9 cellular contexts compared by ENCODE assay signal in the genomic region with DNA sequence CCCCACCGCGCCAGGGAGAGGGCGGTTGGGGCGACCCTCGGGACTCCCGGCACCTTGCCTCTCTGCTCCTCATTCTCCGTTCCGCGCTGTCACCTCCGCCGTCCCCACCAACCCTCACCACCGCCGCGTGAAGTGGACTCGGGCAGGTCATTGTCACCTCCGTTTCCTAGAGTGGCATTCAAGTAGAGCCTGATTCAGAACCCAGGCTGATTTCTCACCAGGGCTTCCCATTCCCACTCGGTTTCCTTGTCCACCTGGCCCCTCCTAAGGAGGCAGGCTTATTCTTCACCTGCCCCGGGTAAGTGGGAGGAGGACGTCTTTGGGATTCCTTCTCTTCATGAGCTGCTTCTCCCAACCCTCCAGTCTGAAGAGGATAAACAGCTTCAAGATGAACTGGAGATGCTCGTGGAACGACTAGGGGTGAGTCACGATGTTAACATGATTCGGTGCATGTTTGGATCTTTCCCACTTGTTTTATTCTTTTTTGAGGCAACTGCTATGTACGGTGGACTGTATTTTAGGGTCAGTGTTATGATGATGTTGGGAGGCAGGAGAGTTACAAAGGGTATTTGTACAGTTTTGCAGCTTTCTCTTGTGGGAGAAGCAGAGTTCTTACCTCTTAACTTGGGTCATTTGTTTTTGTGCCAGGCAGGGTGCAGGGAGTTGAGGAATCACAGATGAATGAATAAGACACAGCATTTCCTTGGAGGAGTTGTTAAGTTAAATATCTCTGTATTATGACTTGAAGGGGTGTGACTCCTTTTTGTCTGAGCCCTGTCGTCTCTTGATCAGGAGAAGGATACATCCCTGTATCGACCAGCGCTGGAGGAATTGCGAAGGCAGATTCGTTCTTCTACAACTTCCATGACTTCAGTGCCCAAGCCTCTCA. TPM values are rescaled to one million over a fixed set of nuclear protein-coding genes. Genes with fewer than 3 reads are reported as not detected.
DNase-seq lines count a peak whose midpoint lies in the region; ATAC-seq, FAIRE-seq and TF ChIP-seq lines count a peak whose summit lies in the region.
"Had no signal": no experiment of that assay in that cellular context is flagged by ENCODE, and none has a peak within 500 bp of the region (broad histone marks: within the 10 kb centered on the region; RNA-seq: fewer than 3 reads in every experiment).

No MANE protein-coding gene starts in this region.

- H3K36me3 ChIP-seq in ES-I3 (ENCODE audit: insufficient read depth, low read length) (peaks cover 38% of the 10 kb centered on the region), bronchial epithelial cell (ENCODE audit: control insufficient read depth, insufficient read depth, low read length) (peaks cover 29% of the 10 kb centered on the region)

- FAIRE-seq in bronchial epithelial cell (lab: Jason Lieb, UNC) = no peak

- H3K9ac ChIP-seq in ES-I3 (ENCODE audit: low read depth, low read length) = peak overlapping the region; percentile 90

- H3K27me3 ChIP-seq in bronchial epithelial cell (ENCODE audit: control insufficient read depth, insufficient read depth, low read length) = no peaks in the 10 kb centered on the region
- H3K27me3 ChIP-seq in mononuclear cell (ENCODE audit: insufficient read depth, low read length) = no peaks in the 10 kb centered on the region

- peaks cover 6% of the 10 kb centered on the region; the same call in 1 of the 2 replicates for H3K4me1 ChIP-seq in ES-I3 (ENCODE audit: insufficient read depth, low read length)
- peaks cover 21% of the 10 kb centered on the region for H3K4me1 ChIP-seq in mononuclear cell (ENCODE audit: insufficient read depth, low read length)

- H3K9me3 ChIP-seq in ES-I3 (ENCODE audit: control insufficient read depth, insufficient read depth, low read length) = no peaks in the 10 kb centered on the region
- no peaks in the 10 kb centered on the region for H3K9me3 ChIP-seq in mononuclear cell (ENCODE audit: low read depth, low read length)

- no peak for TF ChIP-seq CTCF in LNCaP clone FGC (IDR thresholded peaks at IDR 0.05; ENCODE audit: control insufficient read depth, extremely low read depth, insufficient read depth)
- no peak for TF ChIP-seq CTCF in bronchial epithelial cell (IDR thresholded peaks at IDR 0.05; ENCODE audit: insufficient read depth, low read length, severe bottlenecking)

- no peak for DNase-seq in LNCaP clone FGC (ENCODE audit: low read depth)
- DNase-seq in bronchial epithelial cell (ENCODE audit: low read depth) = peak; percentile 65
- no peak for DNase-seq in effector CD8-positive, alpha-beta T cell (lab: John Stamatoyannopoulos, UW)
- DNase-seq in activated effector memory CD4-positive, alpha-beta T cell treated with Interleukin-2 at 50 U/mL for 16 hours = no peak

- H3K4me3 ChIP-seq in LNCaP clone FGC (ENCODE audit: low read depth, low read length) (peak overlapping the region; percentile 97), bronchial epithelial cell (ENCODE audit: low read depth, low read length) (peak overlapping the region; percentile 81), mononuclear cell (ENCODE audit: low read length) (peak overlapping the region; percentile 70)

- ATAC-seq in GM19397 (IDR thresholded peaks at IDR 0.05; ENCODE audit: unreplicated experiment) (no peak), HG02973 (IDR thresholded peaks at IDR 0.05; ENCODE audit: unreplicated experiment) (no peak)

RNA-seq across cellular contexts. Expression of a gene that starts 0.7 kb away (rescaled TPM):
- total RNA-seq in bronchial epithelial cell (507 and 526 TPM in 2 replicates), mononuclear cell (119 TPM)

RNA-seq across cellular contexts. Expression of a gene that starts 14.7 kb away (rescaled TPM):
- total RNA-seq in bronchial epithelial cell (244 and 339 TPM in 2 replicates), mononuclear cell (114 TPM)

RNA-seq across cellular contexts. Expression of a gene that starts 23.9 kb away (rescaled TPM):
- total RNA-seq in bronchial epithelial cell (not detected in 2 replicates), mononuclear cell (not detected)
- total RNA-seq: activated CD8-positive, alpha-beta memory T cell treated with anti-CD3 and anti-CD28 coated beads for 36 hours had no signal

RNA-seq across cellular contexts. Expression of a gene that starts 37.7 kb away (rescaled TPM):
- total RNA-seq in bronchial epithelial cell (18.2 and 25.5 TPM in 2 replicates), mononuclear cell (5.7 TPM)

RNA-seq across cellular contexts. Expression of a gene that starts 38.4 kb away (rescaled TPM):
- not detected in 2 replicates for total RNA-seq in bronchial epithelial cell
- total RNA-seq in mononuclear cell = not detected
